Comparison of ENCODE assay signal across 23 cellular contexts in genomic region chr15:41849861-41850260, GRCh38. TPM values are rescaled to one million over a fixed set of nuclear protein-coding genes. Genes with fewer than 3 reads are reported as not detected.
DNase-seq lines count a peak whose midpoint lies in the region; ATAC-seq and TF ChIP-seq lines count a peak whose summit lies in the region.
"Had no signal": no experiment of that assay in that cellular context is flagged by ENCODE, and none has a peak within 500 bp of the region (broad histone marks: within the 10 kb centered on the region; RNA-seq: fewer than 3 reads in every experiment).

No MANE protein-coding gene starts in this region.

- 29% methylated on average over 8 of the region's 8 CpGs for WGBS in prostate gland

- H3K36me3 ChIP-seq in BLaER1 (peaks cover 45% of the 10 kb centered on the region), RWPE2 (ENCODE audit: low read depth) (no peaks in the 10 kb centered on the region), prostate gland (peaks cover 2 to 12% of the 10 kb centered on the region in 2 donors)
- H3K36me3 ChIP-seq: neural progenitor cell had no signal

- H3K4me1 ChIP-seq in BLaER1: peaks cover 17% of the 10 kb centered on the region
- H3K4me1 ChIP-seq in RWPE2 (ENCODE audit: insufficient read depth, poor library complexity, severe bottlenecking): peaks cover 13% of the 10 kb centered on the region
- no peaks in the 10 kb centered on the region for H3K4me1 ChIP-seq in prostate gland (replicated peaks)
- H3K4me1 ChIP-seq: neural progenitor cell, psoas muscle had no signal

- H3K9ac ChIP-seq in BLaER1: no peak overlapping the region

- H3K27me3 ChIP-seq in BLaER1 (peaks cover 8% of the 10 kb centered on the region), RWPE2 (ENCODE audit: insufficient read depth, poor library complexity, severe bottlenecking) (no peaks in the 10 kb centered on the region), prostate gland (replicated peaks; ENCODE audit: insufficient read depth) (no peaks in the 10 kb centered on the region)
- H3K27me3 ChIP-seq: neural progenitor cell had no signal

- no peaks in the 10 kb centered on the region for H3K9me3 ChIP-seq in BLaER1
- no peaks in the 10 kb centered on the region for H3K9me3 ChIP-seq in RWPE2 (ENCODE audit: severe bottlenecking)
- no peaks in the 10 kb centered on the region for H3K9me3 ChIP-seq in prostate gland
- H3K9me3 ChIP-seq: psoas muscle, tibial nerve had no signal

- H3K27ac ChIP-seq in BLaER1 (no peak overlapping the region), RWPE2 (ENCODE audit: poor library complexity, severe bottlenecking) (no peak overlapping the region), epithelial cell of prostate (peak overlapping the region; percentile 28), prostate gland (peak overlapping the region in 1 of 2 donors; percentile 57)
- H3K27ac ChIP-seq: C4-2B, neural progenitor cell, psoas muscle had no signal

- peak; percentile 12 for TF ChIP-seq POLR2A in prostate gland (IDR thresholded peaks at IDR 0.05)

- no peak for DNase-seq in RWPE2 (ENCODE audit: low spot score)
- no peak for DNase-seq in epithelial cell of prostate (ENCODE audit: low read depth, low spot score)
- DNase-seq in prostate gland (ENCODE audit: low spot score): peak; percentile 73
- no peak for DNase-seq in GM10248 (ENCODE audit: extremely low spot score)
- no peak for DNase-seq in GM03348 (ENCODE audit: low spot score)
- no peak for DNase-seq in pons (ENCODE audit: low spot score)
- DNase-seq in NCI-H510A (lab: John Stamatoyannopoulos, UW): no peak
- DNase-seq: activated effector memory CD4-positive, alpha-beta T cell treated with Interleukin-2 at 50 U/mL for 16 hours; activated naive CD8-positive, alpha-beta T cell treated with anti-CD3 and anti-CD28 coated beads, Interleukin-2, amount 50 U/mL, for 24 hours; cortex of kidney; H9; NCI-H1436 treated with DMSO at 0.1 percent for 48 hours; NCI-H510A treated with DMSO at 0.1 percent for 48 hours; NK-92 treated with Interleukin-12 subunit alpha and Interleukin-12 subunit beta, amount 100 ng/mL, for 24 hours; psoas muscle; stimulated activated CD4-positive, alpha-beta T cell treated with anti-CD3 and anti-CD28 coated beads, Interleukin-4, amount 100 ng/mL, for 1 hour; stimulated activated naive CD8-positive, alpha-beta T cell treated with anti-CD3 and anti-CD28 coated beads, Interleukin-15, Interleukin-2, amounts not matched to agents 100 U/mL and 50 U/mL, for 24 hours; T-helper 17 cell had no signal

- peak overlapping the region; percentile 63; the same call in 1 of the 2 replicates for H3K4me2 ChIP-seq in BLaER1
- H3K4me2 ChIP-seq: neural progenitor cell had no signal

- intact Hi-C loops in prostate gland (cut with DNase I): no loop called here

- peaks cover 6% of the 10 kb centered on the region; the same call in 1 of the 2 replicates for H4K20me1 ChIP-seq in BLaER1

- TF ChIP-seq CTCF in RWPE2 (IDR thresholded peaks at IDR 0.05; ENCODE audit: poor library complexity, severe bottlenecking) (no peak), prostate gland (IDR thresholded peaks at IDR 0.05) (no peak), GM10248 (IDR thresholded peaks at IDR 0.05; ENCODE audit: control extremely low read depth, extremely low read depth, low read depth, missing control alignments) (no peak)

- peak; percentile 42 for ATAC-seq in RWPE2 (ENCODE audit: low read depth)
- ATAC-seq: activated naive CD8-positive, alpha-beta T cell treated with anti-CD3 and anti-CD28 coated beads, Interleukin-2, amount 50 U/mL, for 24 hours; K562; stimulated activated naive CD8-positive, alpha-beta T cell treated with anti-CD3 and anti-CD28 coated beads, Interleukin-15, Interleukin-2, amounts not matched to agents 100 U/mL and 50 U/mL, for 24 hours; T-helper 17 cell had no signal

- POLR2A ChIA-PET in GM10248 (lab: Yijun Ruan, JAX): no interaction called here

- CTCF ChIA-PET in GM10248 (lab: Yijun Ruan, JAX): no interaction called here

- H3K4me3 ChIP-seq in BLaER1: no peak overlapping the region
- no peak overlapping the region for H3K4me3 ChIP-seq in RWPE2 (ENCODE audit: severe bottlenecking)
- H3K4me3 ChIP-seq in prostate gland: no peak overlapping the region
- H3K4me3 ChIP-seq: K562, neural progenitor cell, psoas muscle, tibial nerve had no signal

RNA-seq across cellular contexts. Expression of gene PLA2G4B, which starts 11.2 kb away (rescaled TPM):
- total RNA-seq in prostate gland: 1 to 10 TPM; 1.5 to 7.6 TPM

RNA-seq across cellular contexts. Expression of gene JMJD7, which starts 22.0 kb away (rescaled TPM):
- total RNA-seq in prostate gland: 10 to 100 TPM; 20.7 to 56.6 TPM

RNA-seq across cellular contexts. Expression of gene SPTBN5, which starts 44.0 kb away (rescaled TPM):
- 1 to 10 TPM; 1.2 to 2.2 TPM for total RNA-seq in prostate gland
